9 cellular contexts compared by ENCODE assay signal in the genomic region with DNA sequence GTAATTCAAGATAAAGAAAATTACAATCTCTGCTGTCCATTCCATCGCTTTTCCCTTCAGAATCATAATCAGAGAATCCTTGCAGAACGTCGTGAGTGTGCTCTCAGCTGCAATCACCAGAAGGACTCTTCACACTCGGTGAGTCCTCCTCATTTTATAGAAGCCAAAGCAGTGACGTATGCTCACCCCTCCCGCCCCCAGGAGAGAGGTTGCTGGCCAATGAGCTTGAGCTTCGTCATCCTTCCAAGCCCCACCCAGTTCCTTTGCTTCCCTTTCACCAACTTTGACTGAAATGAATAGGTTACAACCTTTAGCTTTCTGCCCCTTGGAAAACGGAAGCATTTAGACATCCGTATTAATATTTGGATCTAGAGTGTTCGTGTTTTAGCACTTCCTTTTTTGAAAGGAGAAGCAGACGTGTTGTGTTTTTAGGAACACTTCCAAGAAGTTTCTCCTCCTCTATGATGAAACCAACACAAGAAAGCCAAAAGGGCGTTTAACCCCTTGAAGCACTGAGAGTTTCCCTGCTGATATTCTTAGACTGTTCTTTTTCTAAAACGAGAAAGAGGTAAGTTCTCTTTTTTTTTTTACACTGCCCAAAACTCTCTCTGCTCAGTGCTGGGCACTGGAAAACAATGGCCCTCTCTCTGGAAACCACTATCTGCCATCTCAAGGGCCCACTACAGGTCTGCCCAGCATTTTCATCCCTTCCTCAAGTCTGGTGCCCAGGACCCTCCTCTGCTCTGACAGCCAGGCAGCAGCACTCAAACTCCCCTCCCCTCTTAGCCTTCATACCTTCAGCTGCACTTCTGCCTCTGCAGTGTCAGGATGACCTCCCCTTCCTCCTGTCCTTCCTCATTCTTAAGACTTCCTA. TPM values are rescaled to one million over a fixed set of nuclear protein-coding genes. Genes with fewer than 3 reads are reported as not detected.
DNase-seq lines count a peak whose midpoint lies in the region; ATAC-seq lines count a peak whose summit lies in the region.
"Had no signal": no experiment of that assay in that cellular context is flagged by ENCODE, and none has a peak within 500 bp of the region (broad histone marks: within the 10 kb centered on the region; RNA-seq: fewer than 3 reads in every experiment).

No MANE protein-coding gene starts in this region.

- intact Hi-C loops in sciatic nerve (cut with DNase I): no loop called here

- DNase-seq in NCI-H2196 (lab: John Stamatoyannopoulos, UW; ENCODE audit: unreplicated experiment) (peak; percentile 38), NCI-H2196 treated with DMSO at 0.1 percent for 48 hours (lab: John Stamatoyannopoulos, UW; ENCODE audit: unreplicated experiment) (no peak), NCI-H460 (ENCODE audit: extremely low read depth, low read depth) (peak; percentile 38), activated T-cell treated with anti-CD3 and anti-CD28 coated beads for 4 hours (peak; percentile 73), fibroblast of peridontal ligament (ENCODE audit: extremely low read depth) (peak; percentile 31), sciatic nerve (ENCODE audit: low spot score) (peak; percentile 84), OCI-M2 (lab: John Stamatoyannopoulos, UW; ENCODE audit: unreplicated experiment) (no peak)

- ATAC-seq in sciatic nerve (peak; percentile 96), GM21447 (IDR thresholded peaks at IDR 0.05; ENCODE audit: unreplicated experiment) (no peak)

RNA-seq across cellular contexts. Expression of a gene that starts 44.3 kb away (rescaled TPM):
- total RNA-seq in NCI-H460 (2014; rRNA removed; shearing (Covaris generic)): not detected in 2 replicates
- not detected in 2 replicates for polyA plus RNA-seq in NCI-H460 (2014; cell fraction: nucleus; rRNA removed)
- 2.5 TPM for total RNA-seq in sciatic nerve
- polyA plus RNA-seq: BJ had no signal

Comparison
In these comparisons a context has a peak if more than half of its experiments do, and no peak if none do; other contexts are left out.
1. DNase-seq: peak in NCI-H2196 (single experiment), NCI-H460 (single experiment), activated T-cell treated with anti-CD3 and anti-CD28 coated beads for 4 hours (single experiment), fibroblast of peridontal ligament (single experiment) and sciatic nerve (single experiment); none in NCI-H2196 treated with DMSO at 0.1 percent for 48 hours (single experiment) and OCI-M2 (single experiment).